In the genomic region with DNA sequence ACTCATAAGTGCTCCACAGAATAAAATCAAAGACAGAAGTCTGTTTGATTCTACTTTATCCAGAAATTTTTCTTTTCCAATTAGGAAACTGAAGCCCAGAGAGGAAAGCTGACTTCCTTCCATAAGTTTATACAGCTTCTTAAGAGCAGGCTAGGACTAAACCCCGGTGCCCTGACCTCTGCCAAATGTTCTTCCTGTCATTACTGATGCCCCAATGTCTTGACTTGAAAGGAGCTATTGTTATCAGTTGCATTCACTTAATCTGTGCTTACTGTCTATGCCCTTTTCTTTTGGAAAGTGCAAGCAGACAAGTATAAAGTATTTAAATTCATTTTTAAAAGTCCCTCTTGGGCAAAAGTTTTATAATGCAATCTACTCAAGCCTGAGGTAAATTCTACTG, we compare ENCODE assay signal across 1 cellular context.
TF ChIP-seq lines count a peak whose summit lies in the region.

No MANE protein-coding gene starts in this region.

TF ChIP-seq in endothelial cell of umbilical vein, 7 proteins besides CTCF, POLR2A, EP300 and RAD21:
- TF ChIP-seq EZH2 (IDR thresholded peaks at IDR 0.05; ENCODE audit: borderline replicate concordance, low read depth, low read length, severe bottlenecking) = no peak
- no peak for TF ChIP-seq JUN (IDR thresholded peaks at IDR 0.05; ENCODE audit: borderline replicate concordance, insufficient read depth, insufficient read length, low read depth)
- TF ChIP-seq MYC (IDR thresholded peaks at IDR 0.05; ENCODE audit: low read depth, low read length) = no peak
- peak; percentile 44 for TF ChIP-seq GATA2 (IDR thresholded peaks at IDR 0.05; ENCODE audit: insufficient read depth, insufficient read length, low read depth, low read length)
- TF ChIP-seq, protein P1, sequence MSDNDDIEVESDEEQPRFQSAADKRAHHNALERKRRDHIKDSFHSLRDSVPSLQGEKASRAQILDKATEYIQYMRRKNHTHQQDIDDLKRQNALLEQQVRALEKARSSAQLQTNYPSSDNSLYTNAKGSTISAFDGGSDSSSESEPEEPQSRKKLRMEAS (IDR thresholded peaks at IDR 0.05; ENCODE audit: insufficient read depth, insufficient read length) = no peak
- peak; percentile 10 for TF ChIP-seq FOS (IDR thresholded peaks at IDR 0.05; ENCODE audit: borderline replicate concordance, insufficient read depth, low read length)
- TF ChIP-seq POLR2AphosphoS5 (IDR thresholded peaks at IDR 0.05; ENCODE audit: insufficient read depth, low read depth, low read length) = no peak
